In the genomic region with DNA sequence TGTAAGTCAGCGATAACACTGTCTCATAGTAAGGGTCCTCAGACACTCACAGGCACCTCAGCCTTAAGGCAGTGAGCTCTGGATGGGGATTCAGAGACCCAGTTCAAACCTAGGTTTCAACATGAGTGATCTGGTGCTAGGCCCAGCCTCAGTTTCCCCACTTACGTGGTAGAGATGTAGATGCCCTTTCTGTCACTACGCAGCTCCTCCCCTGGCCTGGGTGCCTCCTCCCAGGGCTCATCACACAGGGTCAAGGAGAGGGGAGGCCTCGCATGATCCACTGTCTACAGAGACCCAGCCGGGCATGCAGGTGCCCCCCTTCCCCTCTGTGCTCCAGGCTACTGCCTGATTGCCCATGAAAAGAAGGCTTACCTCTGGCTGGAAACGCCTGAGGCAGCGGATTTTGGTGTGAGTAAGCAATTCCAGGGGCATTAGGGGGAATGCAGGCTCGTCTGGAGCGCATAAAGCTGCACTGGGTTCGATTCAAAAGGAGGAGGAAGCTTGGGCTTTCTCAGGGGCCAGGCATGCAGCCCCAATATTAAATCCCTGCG, we compare ENCODE assay signal across 20 cellular contexts.
"Had no signal": no experiment of that assay in that cellular context is flagged by ENCODE, and none has a peak within 500 bp of the region (broad histone marks: within the 10 kb centered on the region; RNA-seq: fewer than 3 reads in every experiment).

No MANE protein-coding gene starts in this region.

- H3K4me1 Mint-ChIP-seq: activated naive CD4-positive, alpha-beta T cell treated with anti-CD3 and anti-CD28 coated beads, Interleukin-2, amount 50 U/mL, for 24 hours; memory B cell; stimulated activated naive B cell treated with anti-CD40 and anti-IgM and Interleukin-4, amounts not matched to agents 10 μg/mL and 1 μg/mL and 100 μg/mL, for 72 hours had no signal

- H3K9me3 ChIP-seq: body of pancreas, transverse colon, vagina had no signal

- H3K36me3 ChIP-seq: cardiac muscle cell, transverse colon, vagina had no signal

- H3K9me3 Mint-ChIP-seq: activated T-helper 1 cell treated with anti-CD3 and anti-CD28 coated beads, Interleukin-12 subunit alpha, Interleukin-12 subunit beta, Interleukin-2, Interleukin-4 antibody, amounts not matched to agents 30 ng/mL and 10 ng/mL and 1 ng/mL, durations not matched to agents 14 hours and 24 hours and 36 hours had no signal

- H3K36me3 Mint-ChIP-seq: activated naive CD4-positive, alpha-beta T cell treated with anti-CD3 and anti-CD28 coated beads, Interleukin-2, amount 50 U/mL, for 24 hours; memory B cell; stimulated activated naive B cell treated with anti-CD40 and anti-IgM and Interleukin-4, amounts not matched to agents 10 μg/mL and 1 μg/mL and 100 μg/mL, for 72 hours had no signal

- H3K4me3 Mint-ChIP-seq: activated naive CD4-positive, alpha-beta T cell treated with anti-CD3 and anti-CD28 coated beads, Interleukin-2, amount 50 U/mL, for 24 hours; activated T-helper 1 cell treated with anti-CD3 and anti-CD28 coated beads, Interleukin-12 subunit alpha, Interleukin-12 subunit beta, Interleukin-2, Interleukin-4 antibody, amounts not matched to agents 30 ng/mL and 10 ng/mL and 1 ng/mL, durations not matched to agents 14 hours and 24 hours and 36 hours; memory B cell; nephron progenitor cell; stimulated activated naive B cell treated with anti-CD40 and anti-IgM and Interleukin-4, amounts not matched to agents 10 μg/mL and 1 μg/mL and 100 μg/mL, for 72 hours had no signal

- DNase-seq: activated CD4-positive, alpha-beta T cell treated with anti-CD3 and anti-CD28 coated beads for 4 hours; activated CD4-positive, alpha-beta T cell treated with anti-CD3 and anti-CD28 coated beads, Interleukin-2, amount 50 U/mL, for 48 hours; activated CD4-positive, CD25-positive, alpha-beta regulatory T cell; activated gamma-delta T cell treated with Interleukin-2 at 50 U/mL for 16 hours; activated T-cell treated with anti-CD3 and anti-CD28 coated beads for 4 hours; anterior cingulate cortex; body of pancreas; cortex of kidney; nephron progenitor cell; occipital lobe; stimulated activated CD4-positive, alpha-beta T cell treated with anti-CD3 and anti-CD28 coated beads, Interleukin-2, amount 100 ng/mL, for 48 hours; stimulated activated CD8-positive, alpha-beta memory T cell treated with anti-CD3 and anti-CD28 coated beads, Interleukin-4, amount 100 ng/mL, for 48 hours; stimulated activated naive B cell treated with anti-CD40 and anti-IgM and Interleukin-4, amounts not matched to agents 10 μg/mL and 1 μg/mL and 100 μg/mL, for 72 hours; T-helper 9 cell; transverse colon had no signal

- H3K4me1 ChIP-seq: transverse colon, vagina had no signal

- H3K27me3 ChIP-seq: vagina had no signal

- H3K27ac Mint-ChIP-seq: activated naive CD4-positive, alpha-beta T cell treated with anti-CD3 and anti-CD28 coated beads, Interleukin-2, amount 50 U/mL, for 24 hours; activated T-helper 1 cell treated with anti-CD3 and anti-CD28 coated beads, Interleukin-12 subunit alpha, Interleukin-12 subunit beta, Interleukin-2, Interleukin-4 antibody, amounts not matched to agents 30 ng/mL and 10 ng/mL and 1 ng/mL, durations not matched to agents 14 hours and 24 hours and 36 hours; memory B cell; nephron progenitor cell; stimulated activated naive B cell treated with anti-CD40 and anti-IgM and Interleukin-4, amounts not matched to agents 10 μg/mL and 1 μg/mL and 100 μg/mL, for 72 hours had no signal

- H3K4me3 ChIP-seq: body of pancreas, cardiac muscle cell, transverse colon, vagina had no signal

- H3K27ac ChIP-seq: body of pancreas, cardiac muscle cell, transverse colon, vagina had no signal

- ATAC-seq: body of pancreas; stimulated activated naive B cell treated with anti-CD40 and anti-IgM and Interleukin-4, amounts not matched to agents 10 μg/mL and 1 μg/mL and 100 μg/mL, for 72 hours had no signal
